ENCODE assay signal across 31 cellular contexts in the genomic region with DNA sequence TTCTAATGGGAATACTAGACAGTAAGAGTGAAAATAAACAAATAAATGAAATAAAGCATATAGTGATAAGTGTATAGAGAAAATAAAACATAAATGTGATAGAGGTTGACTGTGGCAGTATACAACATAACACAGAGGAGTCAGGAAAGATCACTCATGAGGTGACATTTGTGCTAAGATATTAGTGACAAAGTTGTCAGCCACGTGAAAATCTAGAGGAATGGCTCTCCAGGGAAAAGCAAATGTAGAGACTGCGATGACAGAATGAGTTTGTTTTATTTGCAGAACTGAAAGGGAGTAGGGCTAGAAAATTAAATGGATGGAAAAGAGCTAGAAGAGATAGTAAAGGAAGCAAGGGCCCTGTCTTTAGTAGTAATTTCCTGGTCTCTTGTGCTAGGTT.
DNase-seq lines count a peak whose midpoint lies in the region; TF ChIP-seq lines count a peak whose summit lies in the region.
"Had no signal": no experiment of that assay in that cellular context is flagged by ENCODE, and none has a peak within 500 bp of the region (broad histone marks: within the 10 kb centered on the region; RNA-seq: fewer than 3 reads in every experiment).

No MANE protein-coding gene starts in this region.

- no peak for TF ChIP-seq RAD21 in neural cell (conservative IDR thresholded peaks at IDR 0.05)

- TF ChIP-seq EP300 in neural cell (conservative IDR thresholded peaks at IDR 0.05; ENCODE audit: poor library complexity, severe bottlenecking): peak; percentile 99

- POLR2A ChIA-PET in A673 (lab: Charles Lee; ENCODE audit: low non-redundant PET) (no interaction called here), GM10248 (lab: Yijun Ruan, JAX) (no interaction called here)

- H3K9ac ChIP-seq in neural cell (ENCODE audit: low read length): no peak overlapping the region
- H3K9ac ChIP-seq: BLaER1; BLaER1 treated with 17β-estradiol and CSF1 and Interleukin-3, amounts not matched to agents 10 nM and 100 nM had no signal

- no peaks in the 10 kb centered on the region for H3K79me2 ChIP-seq in neural cell (replicated peaks; ENCODE audit: insufficient read depth, low read length)

- H3K27ac ChIP-seq in A673 (ENCODE audit: low read depth, low read length, poor library complexity, severe bottlenecking) (no peak overlapping the region), neural cell (ENCODE audit: low read length) (peak overlapping the region; percentile 76), esophagus squamous epithelium (no peak overlapping the region)
- H3K27ac ChIP-seq: 22Rv1; A549; BLaER1; BLaER1 treated with 17β-estradiol and CSF1 and Interleukin-3, amounts not matched to agents 10 nM and 100 nM; C4-2B had no signal

- no peaks in the 10 kb centered on the region for H3K9me2 ChIP-seq in neural cell (ENCODE audit: insufficient read depth, low read length)

- DNase-seq in A673 (ENCODE audit: low spot score): peak; percentile 2
- DNase-seq in retina: peak; percentile 3
- DNase-seq in GM10248 (ENCODE audit: extremely low spot score): no peak
- no peak for DNase-seq in lower leg skin (ENCODE audit: low spot score in 2 of 2)
- DNase-seq in esophagus squamous epithelium (lab: John Stamatoyannopoulos, UW): no peak
- DNase-seq: 8988T; ACHN; AML-193; BE2C; C1 segment of cervical spinal cord; Caco-2; Calu3; CD4-positive, alpha-beta memory T cell; CD4-positive, alpha-beta T cell; CD4-positive, CD25-positive, alpha-beta regulatory T cell; CD8-positive, alpha-beta memory T cell; CD8-positive, alpha-beta T cell; COR-L47; DMS 273 treated with DMSO at 0.1 percent for 48 hours; DMS153; DMS53; DMS79; DMS79 treated with DMSO at 0.1 percent for 48 hours; DND-41; EL had no signal

- H3K36me3 ChIP-seq in A673 (ENCODE audit: insufficient read depth, low read length, poor library complexity, severe bottlenecking) (no peaks in the 10 kb centered on the region), neural cell (ENCODE audit: insufficient read depth, low read length) (no peaks in the 10 kb centered on the region), esophagus squamous epithelium (no peaks in the 10 kb centered on the region)
- H3K36me3 ChIP-seq: BE2C; BLaER1; BLaER1 treated with 17β-estradiol and CSF1 and Interleukin-3, amounts not matched to agents 10 nM and 100 nM had no signal

- TF ChIP-seq CTCF in A673 (conservative IDR thresholded peaks at IDR 0.05; ENCODE audit: low read depth, low read length) (no peak), neural cell (IDR thresholded peaks at IDR 0.05; ENCODE audit: poor library complexity, severe bottlenecking) (no peak), GM10248 (IDR thresholded peaks at IDR 0.05; ENCODE audit: control extremely low read depth, extremely low read depth, low read depth, missing control alignments) (no peak), lower leg skin (IDR thresholded peaks at IDR 0.05) (no peak), esophagus squamous epithelium (IDR thresholded peaks at IDR 0.05) (no peak)

- H3K27me3 ChIP-seq in A673 (replicated peaks; ENCODE audit: insufficient read depth, low read depth, low read length, poor library complexity) (no peaks in the 10 kb centered on the region), neural cell (ENCODE audit: insufficient read depth, low read depth, low read length) (no peaks in the 10 kb centered on the region), esophagus squamous epithelium (no peaks in the 10 kb centered on the region)
- H3K27me3 ChIP-seq: BE2C; BLaER1; BLaER1 treated with 17β-estradiol and CSF1 and Interleukin-3, amounts not matched to agents 10 nM and 100 nM had no signal

- peak overlapping the region; percentile 20 for H3K4me2 ChIP-seq in neural cell (ENCODE audit: low read length)
- H3K4me2 ChIP-seq: A549; BLaER1; BLaER1 treated with 17β-estradiol and CSF1 and Interleukin-3, amounts not matched to agents 10 nM and 100 nM had no signal

- CTCF ChIA-PET in A673 (lab: Charles Lee): no interaction called here
- CTCF ChIA-PET in GM10248 (lab: Yijun Ruan, JAX): no interaction called here

- H3K9me3 ChIP-seq in A673 (ENCODE audit: low read depth, low read length, poor library complexity, severe bottlenecking) (no peaks in the 10 kb centered on the region), neural cell (ENCODE audit: low read length) (no peaks in the 10 kb centered on the region), esophagus squamous epithelium (no peaks in the 10 kb centered on the region)
- H3K9me3 ChIP-seq: A549; BE2C; BLaER1; BLaER1 treated with 17β-estradiol and CSF1 and Interleukin-3, amounts not matched to agents 10 nM and 100 nM; Caco-2 had no signal

- no peaks in the 10 kb centered on the region for H3K4me1 ChIP-seq in A673 (ENCODE audit: insufficient read depth, low read length, poor library complexity, severe bottlenecking)
- H3K4me1 ChIP-seq in esophagus squamous epithelium: no peaks in the 10 kb centered on the region
- H3K4me1 ChIP-seq: A549; BE2C; BLaER1; BLaER1 treated with 17β-estradiol and CSF1 and Interleukin-3, amounts not matched to agents 10 nM and 100 nM; Caco-2 had no signal

- TF ChIP-seq POLR2A in lower leg skin (IDR thresholded peaks at IDR 0.05): no peak
- no peak for TF ChIP-seq POLR2A in esophagus squamous epithelium (IDR thresholded peaks at IDR 0.05)

- H3F3A ChIP-seq in neural cell (ENCODE audit: insufficient read depth, low read length, poor library complexity, severe bottlenecking): no peaks in the 10 kb centered on the region

- no TSS peak for BruUV-seq in A673 (replicated peaks; lab: Mats Ljungman, UMichigan)

- no peak overlapping the region for H2AFZ ChIP-seq in neural cell (ENCODE audit: low read depth, low read length)

- H3K4me3 ChIP-seq in A673 (ENCODE audit: low read depth, low read length, poor library complexity, severe bottlenecking): no peak overlapping the region
- H3K4me3 ChIP-seq in neural cell (ENCODE audit: low read length): no peak overlapping the region
- no peak overlapping the region for H3K4me3 ChIP-seq in lower leg skin (ENCODE audit: low read depth, poor library complexity, severe bottlenecking)
- H3K4me3 ChIP-seq in esophagus squamous epithelium: no peak overlapping the region
- H3K4me3 ChIP-seq: A549; BLaER1; BLaER1 treated with 17β-estradiol and CSF1 and Interleukin-3, amounts not matched to agents 10 nM and 100 nM had no signal

- whole genome bisulfite sequencing in lower leg skin, 2 donors: 62 to 64% methylated on average over 2 of the region's 2 CpGs
- WGBS in esophagus squamous epithelium, 2 donors: 36 to 46% methylated on average over 2 of the region's 2 CpGs

- no peaks in the 10 kb centered on the region for H4K20me1 ChIP-seq in neural cell (ENCODE audit: insufficient read depth)
- H4K20me1 ChIP-seq: BLaER1; BLaER1 treated with 17β-estradiol and CSF1 and Interleukin-3, amounts not matched to agents 10 nM and 100 nM had no signal

- intact Hi-C loops in A673 (cut with micrococcal nuclease; ENCODE audit: unreplicated experiment) (no loop called here), lower leg skin (cut with DNase I; ENCODE audit: low total_unique reads) (no loop called here), esophagus squamous epithelium (cut with DNase I) (no loop called here)

TF ChIP-seq in neural cell, 6 proteins besides CTCF, POLR2A, EP300 and RAD21:
- TF ChIP-seq, protein P1, sequence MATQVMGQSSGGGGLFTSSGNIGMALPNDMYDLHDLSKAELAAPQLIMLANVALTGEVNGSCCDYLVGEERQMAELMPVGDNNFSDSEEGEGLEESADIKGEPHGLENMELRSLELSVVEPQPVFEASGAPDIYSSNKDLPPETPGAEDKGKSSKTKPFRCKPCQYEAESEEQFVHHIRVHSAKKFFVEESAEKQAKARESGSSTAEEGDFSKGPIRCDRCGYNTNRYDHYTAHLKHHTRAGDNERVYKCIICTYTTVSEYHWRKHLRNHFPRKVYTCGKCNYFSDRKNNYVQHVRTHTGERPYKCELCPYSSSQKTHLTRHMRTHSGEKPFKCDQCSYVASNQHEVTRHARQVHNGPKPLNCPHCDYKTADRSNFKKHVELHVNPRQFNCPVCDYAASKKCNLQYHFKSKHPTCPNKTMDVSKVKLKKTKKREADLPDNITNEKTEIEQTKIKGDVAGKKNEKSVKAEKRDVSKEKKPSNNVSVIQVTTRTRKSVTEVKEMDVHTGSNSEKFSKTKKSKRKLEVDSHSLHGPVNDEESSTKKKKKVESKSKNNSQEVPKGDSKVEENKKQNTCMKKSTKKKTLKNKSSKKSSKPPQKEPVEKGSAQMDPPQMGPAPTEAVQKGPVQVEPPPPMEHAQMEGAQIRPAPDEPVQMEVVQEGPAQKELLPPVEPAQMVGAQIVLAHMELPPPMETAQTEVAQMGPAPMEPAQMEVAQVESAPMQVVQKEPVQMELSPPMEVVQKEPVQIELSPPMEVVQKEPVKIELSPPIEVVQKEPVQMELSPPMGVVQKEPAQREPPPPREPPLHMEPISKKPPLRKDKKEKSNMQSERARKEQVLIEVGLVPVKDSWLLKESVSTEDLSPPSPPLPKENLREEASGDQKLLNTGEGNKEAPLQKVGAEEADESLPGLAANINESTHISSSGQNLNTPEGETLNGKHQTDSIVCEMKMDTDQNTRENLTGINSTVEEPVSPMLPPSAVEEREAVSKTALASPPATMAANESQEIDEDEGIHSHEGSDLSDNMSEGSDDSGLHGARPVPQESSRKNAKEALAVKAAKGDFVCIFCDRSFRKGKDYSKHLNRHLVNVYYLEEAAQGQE (IDR thresholded peaks at IDR 0.05; ENCODE audit: borderline replicate concordance): peak; percentile 88
- TF ChIP-seq EZH2 (IDR thresholded peaks at IDR 0.05; ENCODE audit: borderline replicate concordance, insufficient read depth, low read length, poor library complexity, severe bottlenecking) (no peak), TAF1 (IDR thresholded peaks at IDR 0.05; ENCODE audit: low read depth) (no peak), SMC3 (conservative IDR thresholded peaks at IDR 0.05; ENCODE audit: poor library complexity) (no peak), MXI1 (conservative IDR thresholded peaks at IDR 0.05; ENCODE audit: poor library complexity, severe bottlenecking) (no peak), POLR2AphosphoS5 (IDR thresholded peaks at IDR 0.05) (peak; percentile 99)
TF ChIP-seq in neural cell: peak in this region for 2.

Comparison
In these comparisons a context has a peak if more than half of its experiments do, and no peak if none do; other contexts are left out.
1. DNase-seq: peak in A673 (single experiment) and retina (single experiment); none in GM10248 (single experiment), lower leg skin (0 of 2) and esophagus squamous epithelium (single experiment).